Comparison of ENCODE assay signal across 8 cellular contexts in the genomic region with DNA sequence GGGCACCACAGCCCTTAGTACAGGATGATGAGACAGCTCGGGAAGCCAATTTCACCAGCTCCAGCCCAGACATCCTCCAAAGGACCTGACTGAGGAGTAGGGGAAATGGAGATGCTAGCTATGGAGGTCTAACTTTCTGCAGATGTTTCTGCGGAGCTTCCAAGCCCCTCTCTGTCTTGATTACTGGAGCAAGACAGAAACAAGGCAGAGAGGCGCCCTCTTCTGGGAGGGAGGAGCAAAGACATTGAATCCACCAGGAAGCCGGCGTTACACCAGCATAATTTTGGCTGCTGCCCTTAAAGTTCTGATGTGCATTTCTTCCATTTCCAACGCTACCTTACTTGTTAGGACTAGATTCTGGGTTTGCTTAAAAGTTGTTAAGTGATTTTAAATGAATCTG.
DNase-seq lines count a peak whose midpoint lies in the region; ATAC-seq and TF ChIP-seq lines count a peak whose summit lies in the region.

No MANE protein-coding gene starts in this region.

- H3K4me3 Mint-ChIP-seq in activated CD8-positive, alpha-beta T cell treated with anti-CD3 and anti-CD28 coated beads for 36 hours = no peak overlapping the region

- no peak overlapping the region for H3K4me3 ChIP-seq in neural cell (ENCODE audit: low read length)
- no peak overlapping the region for H3K4me3 ChIP-seq in colonic mucosa

- no peaks in the 10 kb centered on the region for H3K4me1 ChIP-seq in colonic mucosa

- H3K4me1 Mint-ChIP-seq in activated CD8-positive, alpha-beta T cell treated with anti-CD3 and anti-CD28 coated beads for 36 hours (ENCODE audit: low read depth) = peaks cover 16% of the 10 kb centered on the region

- no peak overlapping the region for H3K27ac Mint-ChIP-seq in activated CD8-positive, alpha-beta T cell treated with anti-CD3 and anti-CD28 coated beads for 36 hours

- DNase-seq in NCI-H2196 (lab: John Stamatoyannopoulos, UW; ENCODE audit: unreplicated experiment) = peak; percentile 19
- DNase-seq in NCI-H2196 treated with DMSO at 0.1 percent for 48 hours (lab: John Stamatoyannopoulos, UW; ENCODE audit: unreplicated experiment) = no peak
- peak; percentile 34 for DNase-seq in LoVo (ENCODE audit: low spot score)
- DNase-seq in activated CD8-positive, alpha-beta T cell treated with anti-CD3 and anti-CD28 coated beads for 36 hours = peak; percentile 35
- no peak for DNase-seq in colonic mucosa

- no peak overlapping the region for H3K4me2 ChIP-seq in neural cell (ENCODE audit: low read length)

- no peaks in the 10 kb centered on the region for H3K79me2 ChIP-seq in neural cell (replicated peaks; ENCODE audit: insufficient read depth, low read length)

- no peaks in the 10 kb centered on the region for H3K9me2 ChIP-seq in neural cell (ENCODE audit: insufficient read depth, low read length)

- H3K9me3 Mint-ChIP-seq in activated CD8-positive, alpha-beta T cell treated with anti-CD3 and anti-CD28 coated beads for 36 hours = no peaks in the 10 kb centered on the region

- no peak for TF ChIP-seq EP300 in neural cell (conservative IDR thresholded peaks at IDR 0.05; ENCODE audit: poor library complexity, severe bottlenecking)

- peak; percentile 35 for ATAC-seq in activated CD8-positive, alpha-beta T cell treated with anti-CD3 and anti-CD28 coated beads for 36 hours
- no peak for ATAC-seq in HG03045 (IDR thresholded peaks at IDR 0.05; ENCODE audit: unreplicated experiment)
- ATAC-seq in GM19452 (IDR thresholded peaks at IDR 0.05; ENCODE audit: unreplicated experiment) = no peak

- H3K27me3 ChIP-seq in neural cell (ENCODE audit: insufficient read depth, low read depth, low read length) (peaks cover 74% of the 10 kb centered on the region), colonic mucosa (peaks cover 51% of the 10 kb centered on the region)

- peak; percentile 70 for TF ChIP-seq CTCF in activated CD8-positive, alpha-beta T cell treated with anti-CD3 and anti-CD28 coated beads for 36 hours (IDR thresholded peaks at IDR 0.05)
- TF ChIP-seq CTCF in neural cell (IDR thresholded peaks at IDR 0.05; ENCODE audit: poor library complexity, severe bottlenecking) = peak; percentile 72
- TF ChIP-seq CTCF in colonic mucosa (IDR thresholded peaks at IDR 0.05) = no peak

- H3K9me3 ChIP-seq in neural cell (ENCODE audit: low read length) = no peaks in the 10 kb centered on the region
- H3K9me3 ChIP-seq in colonic mucosa = no peaks in the 10 kb centered on the region

- H2AFZ ChIP-seq in neural cell (ENCODE audit: low read depth, low read length) = no peak overlapping the region

- H3K9ac ChIP-seq in neural cell (ENCODE audit: low read length) (no peak overlapping the region), colonic mucosa (ENCODE audit: low read depth in 2 of 2, low read length in 2 of 2) (no peak overlapping the region)

- H3K36me3 Mint-ChIP-seq in activated CD8-positive, alpha-beta T cell treated with anti-CD3 and anti-CD28 coated beads for 36 hours (ENCODE audit: low read depth) = peaks cover 1% of the 10 kb centered on the region

- no peaks in the 10 kb centered on the region for H3F3A ChIP-seq in neural cell (ENCODE audit: insufficient read depth, low read length, poor library complexity, severe bottlenecking)

- intact Hi-C loops in activated CD8-positive, alpha-beta T cell treated with anti-CD3 and anti-CD28 coated beads for 36 hours (cut with micrococcal nuclease) = loop anchor here (5.0 kb wide), 1 partner anchor 279 kb away; no protein-coding TSS in a partner anchor
- intact Hi-C loops in colonic mucosa (cut with DNase I) = no loop called here

- POLR2A ChIA-PET in activated CD8-positive, alpha-beta T cell treated with anti-CD3 and anti-CD28 coated beads for 36 hours (lab: Charles Lee) = no interaction called here

- peaks cover 76% of the 10 kb centered on the region for H3K27me3 Mint-ChIP-seq in activated CD8-positive, alpha-beta T cell treated with anti-CD3 and anti-CD28 coated beads for 36 hours

- H4K20me1 ChIP-seq in neural cell (ENCODE audit: insufficient read depth) = no peaks in the 10 kb centered on the region

- peak; percentile 62 for TF ChIP-seq RAD21 in neural cell (conservative IDR thresholded peaks at IDR 0.05)

- H3K27ac ChIP-seq in neural cell (ENCODE audit: low read length) (no peak overlapping the region), colonic mucosa (no peak overlapping the region)

- H3K36me3 ChIP-seq in neural cell (ENCODE audit: insufficient read depth, low read length) (no peaks in the 10 kb centered on the region), colonic mucosa (no peaks in the 10 kb centered on the region)

- CTCF ChIA-PET in activated CD8-positive, alpha-beta T cell treated with anti-CD3 and anti-CD28 coated beads for 36 hours (lab: Charles Lee) = interaction anchor here (0.6 to 3.0 kb wide), 17 partner anchors 8 to 366 kb away, joined by 3 to 13 read pairs (median 4); a partner anchor contains a TSS

TF ChIP-seq in neural cell, 6 proteins besides CTCF, POLR2A, EP300 and RAD21:
- TF ChIP-seq EZH2 (IDR thresholded peaks at IDR 0.05; ENCODE audit: borderline replicate concordance, insufficient read depth, low read length, poor library complexity, severe bottlenecking) (no peak), SMC3 (conservative IDR thresholded peaks at IDR 0.05; ENCODE audit: poor library complexity) (peak; percentile 63)

Comparison
In these comparisons a context has a peak if more than half of its experiments do, and no peak if none do; other contexts are left out.
1. DNase-seq: peak in NCI-H2196 (single experiment), LoVo (single experiment) and activated CD8-positive, alpha-beta T cell treated with anti-CD3 and anti-CD28 coated beads for 36 hours (single experiment); none in NCI-H2196 treated with DMSO at 0.1 percent for 48 hours (single experiment) and colonic mucosa (single experiment).